ENCODE assay signal across 11 cellular contexts in genomic region chr10:78937800-78938694, GRCh38.
DNase-seq lines count a peak whose midpoint lies in the region; ATAC-seq and TF ChIP-seq lines count a peak whose summit lies in the region.
"Had no signal": no experiment of that assay in that cellular context is flagged by ENCODE, and none has a peak within 500 bp of the region (broad histone marks: within the 10 kb centered on the region; RNA-seq: fewer than 3 reads in every experiment).

No MANE protein-coding gene starts in this region.

- intact Hi-C loops in Right ventricle myocardium superior (cut with DNase I): no loop called here
- intact Hi-C loops in head of caudate nucleus (cut with DNase I): no loop called here

- no peak for TF ChIP-seq CTCF in right atrium auricular region (IDR thresholded peaks at IDR 0.05)

- peak overlapping the region; percentile 51 for H3K27ac Mint-ChIP-seq in stimulated activated effector memory CD8-positive, alpha-beta T cell treated with anti-CD3 and anti-CD28 coated beads, Interleukin-12 subunit alpha, Interleukin-12 subunit beta, amount 100 ng/mL, for 72 hours
- H3K27ac Mint-ChIP-seq: memory B cell had no signal

- H3K27me3 ChIP-seq in right atrium auricular region: no peaks in the 10 kb centered on the region
- H3K27me3 ChIP-seq: SJCRH30 had no signal

- H3K4me3 ChIP-seq in right atrium auricular region: no peak overlapping the region
- H3K4me3 ChIP-seq: SJCRH30 had no signal

- peaks cover 0 to 26% of the 10 kb centered on the region in 2 donors for H3K4me1 ChIP-seq in right atrium auricular region

- no peaks in the 10 kb centered on the region for H3K4me1 Mint-ChIP-seq in stimulated activated effector memory CD8-positive, alpha-beta T cell treated with anti-CD3 and anti-CD28 coated beads, Interleukin-12 subunit alpha, Interleukin-12 subunit beta, amount 100 ng/mL, for 72 hours

- H3K9me3 ChIP-seq in right atrium auricular region: peaks cover 0 to 6% of the 10 kb centered on the region in 2 donors

- no peak for DNase-seq in Right ventricle myocardium superior
- DNase-seq in right atrium auricular region (ENCODE audit: low spot score): no peak
- DNase-seq in OCI-M1 (lab: John Stamatoyannopoulos, UW): peak; percentile 60
- DNase-seq in erythroblast (lab: John Stamatoyannopoulos, UW): peak; percentile 32 to 42
- DNase-seq in stimulated activated effector memory CD8-positive, alpha-beta T cell treated with anti-CD3 and anti-CD28 coated beads, Interleukin-12 subunit alpha, Interleukin-12 subunit beta, amount 100 ng/mL, for 72 hours (ENCODE audit: low spot score in 2 of 2): no peak
- no peak for DNase-seq in head of caudate nucleus
- DNase-seq in ecto neural progenitor cell (ENCODE audit: low spot score): no peak
- DNase-seq: C1 segment of cervical spinal cord, SJCRH30 had no signal

- no peak overlapping the region for H3K4me3 Mint-ChIP-seq in stimulated activated effector memory CD8-positive, alpha-beta T cell treated with anti-CD3 and anti-CD28 coated beads, Interleukin-12 subunit alpha, Interleukin-12 subunit beta, amount 100 ng/mL, for 72 hours
- H3K4me3 Mint-ChIP-seq: memory B cell had no signal

- no peaks in the 10 kb centered on the region for H3K36me3 ChIP-seq in right atrium auricular region
- H3K36me3 ChIP-seq: SJCRH30 had no signal

- H3K9me3 Mint-ChIP-seq in stimulated activated effector memory CD8-positive, alpha-beta T cell treated with anti-CD3 and anti-CD28 coated beads, Interleukin-12 subunit alpha, Interleukin-12 subunit beta, amount 100 ng/mL, for 72 hours: no peaks in the 10 kb centered on the region

- ATAC-seq in Right ventricle myocardium superior (ENCODE audit: poor library complexity) (peak; percentile 16), GM18870 (IDR thresholded peaks at IDR 0.05; ENCODE audit: unreplicated experiment) (no peak)
- ATAC-seq in stimulated activated effector memory CD8-positive, alpha-beta T cell treated with anti-CD3 and anti-CD28 coated beads, Interleukin-12 subunit alpha, Interleukin-12 subunit beta, amount 100 ng/mL, for 72 hours: no peak

- no peak overlapping the region for H3K27ac ChIP-seq in right atrium auricular region
- H3K27ac ChIP-seq: SJCRH30 had no signal

- no peaks in the 10 kb centered on the region for H3K36me3 Mint-ChIP-seq in stimulated activated effector memory CD8-positive, alpha-beta T cell treated with anti-CD3 and anti-CD28 coated beads, Interleukin-12 subunit alpha, Interleukin-12 subunit beta, amount 100 ng/mL, for 72 hours
- H3K36me3 Mint-ChIP-seq: memory B cell had no signal

- TF ChIP-seq POLR2A in erythroblast (IDR thresholded peaks at IDR 0.05; ENCODE audit: low read length): no peak

Comparison
In these comparisons a context has a peak if more than half of its experiments do, and no peak if none do; other contexts are left out.
1. DNase-seq: peak in OCI-M1 (single experiment) and erythroblast (2 of 2); none in Right ventricle myocardium superior (single experiment), right atrium auricular region (single experiment), stimulated activated effector memory CD8-positive, alpha-beta T cell treated with anti-CD3 and anti-CD28 coated beads, Interleukin-12 subunit alpha, Interleukin-12 subunit beta, amount 100 ng/mL, for 72 hours (0 of 2), head of caudate nucleus (0 of 42) and ecto neural progenitor cell (single experiment).